Comparison of ENCODE assay signal across 1 cellular context in genomic region chr6:24991748-24992467, GRCh38.
TF ChIP-seq lines count a peak whose summit lies in the region.

No MANE protein-coding gene starts in this region.

TF ChIP-seq in HEK293, 187 proteins besides CTCF, POLR2A, EP300 and RAD21 (continued from another document):
- TF ChIP-seq, protein P1, sequence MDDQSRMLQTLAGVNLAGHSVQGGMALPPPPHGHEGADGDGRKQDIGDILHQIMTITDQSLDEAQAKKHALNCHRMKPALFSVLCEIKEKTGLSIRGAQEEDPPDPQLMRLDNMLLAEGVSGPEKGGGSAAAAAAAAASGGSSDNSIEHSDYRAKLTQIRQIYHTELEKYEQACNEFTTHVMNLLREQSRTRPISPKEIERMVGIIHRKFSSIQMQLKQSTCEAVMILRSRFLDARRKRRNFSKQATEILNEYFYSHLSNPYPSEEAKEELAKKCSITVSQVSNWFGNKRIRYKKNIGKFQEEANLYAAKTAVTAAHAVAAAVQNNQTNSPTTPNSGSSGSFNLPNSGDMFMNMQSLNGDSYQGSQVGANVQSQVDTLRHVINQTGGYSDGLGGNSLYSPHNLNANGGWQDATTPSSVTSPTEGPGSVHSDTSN (CRISPR knock-in tag; IDR thresholded peaks at IDR 0.05), result no peak
- TF ChIP-seq ZNF37A (tag by site-specific recombination; IDR thresholded peaks at IDR 0.05), result no peak
- TF ChIP-seq GFI1B (tag by site-specific recombination; IDR thresholded peaks at IDR 0.05), result no peak
- TF ChIP-seq ZNF140 (tag by site-specific recombination; IDR thresholded peaks at IDR 0.05), result no peak
- TF ChIP-seq ZNF391 (tag by site-specific recombination; IDR thresholded peaks at IDR 0.05; ENCODE audit: borderline replicate concordance, low read depth), result no peak
- no peak for TF ChIP-seq AEBP2 (tag by site-specific recombination; IDR thresholded peaks at IDR 0.05; ENCODE audit: borderline replicate concordance)
- TF ChIP-seq ZNF513 (tag by site-specific recombination; IDR thresholded peaks at IDR 0.05), result no peak
